Comparison of ENCODE assay signal across 18 cellular contexts in the genomic region with DNA sequence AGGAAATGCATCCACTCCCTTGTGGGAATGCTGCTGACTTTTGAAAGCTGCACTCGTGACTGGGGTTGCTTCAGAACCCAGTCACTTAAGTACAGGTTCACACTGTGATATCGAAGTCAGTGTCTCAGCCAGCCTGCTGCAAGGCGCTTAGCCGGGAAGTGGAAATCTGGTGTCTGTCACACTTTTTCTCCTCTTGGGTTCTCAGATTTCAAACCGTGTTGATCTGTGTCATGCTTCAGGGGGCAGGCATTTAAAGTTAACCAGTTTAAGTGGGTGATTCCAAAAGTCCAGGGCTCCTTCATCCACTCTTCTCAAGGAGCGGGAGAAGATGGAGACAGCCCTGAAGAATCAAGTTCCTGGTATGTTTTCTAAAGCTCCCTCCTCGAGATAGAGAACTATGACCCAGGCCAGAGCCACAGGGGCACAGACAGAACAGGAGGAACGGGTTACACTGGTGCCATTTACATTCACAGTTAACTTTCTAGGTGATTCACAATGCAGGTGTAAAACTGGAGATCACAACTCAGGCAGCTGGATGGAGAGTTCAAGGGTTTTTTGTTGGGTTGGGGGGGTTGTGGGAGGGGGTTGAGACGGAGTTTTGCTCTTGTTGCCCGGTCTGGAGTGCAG.
DNase-seq lines count a peak whose midpoint lies in the region; ATAC-seq and TF ChIP-seq lines count a peak whose summit lies in the region.
"Had no signal": no experiment of that assay in that cellular context is flagged by ENCODE, and none has a peak within 500 bp of the region (broad histone marks: within the 10 kb centered on the region; RNA-seq: fewer than 3 reads in every experiment).

No MANE protein-coding gene starts in this region.

- H3K27ac ChIP-seq in cardiac muscle cell (peak overlapping the region; percentile 22), mesendoderm (ENCODE audit: low read depth, low read length) (no peak overlapping the region)
- H3K27ac ChIP-seq: adrenal gland, BLaER1, heart right ventricle, parathyroid adenoma had no signal

- H3K79me1 ChIP-seq in mesendoderm (ENCODE audit: low read length), result no peaks in the 10 kb centered on the region

- H3K9ac ChIP-seq in mesendoderm (ENCODE audit: low read length), result no peak overlapping the region
- H3K9ac ChIP-seq: BLaER1, parathyroid adenoma had no signal

- H2BK15ac ChIP-seq in mesendoderm (replicated peaks; ENCODE audit: low read depth), result no peak overlapping the region

- no peak overlapping the region for H3K4me3 ChIP-seq in cardiac muscle cell
- H3K4me3 ChIP-seq in mesendoderm (ENCODE audit: low read length), result no peak overlapping the region
- H3K4me3 ChIP-seq: adrenal gland, BLaER1, heart right ventricle had no signal

- H3K4me2 ChIP-seq in mesendoderm (ENCODE audit: low read length), result no peak overlapping the region
- H3K4me2 ChIP-seq: BLaER1 had no signal

- ATAC-seq in Right ventricle myocardium superior (ENCODE audit: poor library complexity) (no peak), GM21576 (IDR thresholded peaks at IDR 0.05; ENCODE audit: unreplicated experiment) (no peak), HG03095 (IDR thresholded peaks at IDR 0.05; ENCODE audit: unreplicated experiment) (no peak)
- ATAC-seq: heart right ventricle had no signal

- H4K8ac ChIP-seq in mesendoderm (ENCODE audit: low read depth, low read length), result no peak overlapping the region

- H2BK120ac ChIP-seq in mesendoderm (ENCODE audit: low read depth, low read length), result no peak overlapping the region

- no peak overlapping the region for H3K18ac ChIP-seq in mesendoderm (ENCODE audit: low read length)

- H4K5ac ChIP-seq in mesendoderm (ENCODE audit: low read length), result no peak overlapping the region

- WGBS in mesendoderm (ENCODE audit: extremely low coverage, insufficient coverage, low lambda C conversion rate), result no CpG with 5 or more reads among the region's 10 CpGs

- TF ChIP-seq CTCF in cardiac muscle cell (IDR thresholded peaks at IDR 0.05; ENCODE audit: low read depth, low read length), result no peak

- intact Hi-C loops in Right ventricle myocardium superior (cut with DNase I), result no loop called here

- DNase-seq in cardiac muscle cell (ENCODE audit: low read depth in 1 of 2, low spot score in 1 of 2) (peak in 1 of 2 donors; percentile 83), Right ventricle myocardium superior (no peak), amniotic epithelial cell (ENCODE audit: low read depth) (peak; percentile 1), mesendoderm (peak; percentile 30), OCI-M2 (lab: John Stamatoyannopoulos, UW; ENCODE audit: unreplicated experiment) (no peak), NCI-H226 (no peak)
- DNase-seq: activated CD4-positive, alpha-beta T cell treated with anti-CD3 and anti-CD28 coated beads for 48 hours; activated CD8-positive, alpha-beta memory T cell treated with anti-CD3 and anti-CD28 coated beads, Interleukin-2, amount 50 U/mL, for 4 hours; GOT3; heart right ventricle; mammary epithelial cell; NCI-H146; stimulated activated CD4-positive, alpha-beta T cell treated with anti-CD3 and anti-CD28 coated beads, Interleukin-2, amount 100 ng/mL, for 48 hours had no signal

- H3K4ac ChIP-seq in mesendoderm (ENCODE audit: low read depth, low read length), result no peak overlapping the region

- H2BK5ac ChIP-seq in mesendoderm (ENCODE audit: low read length), result no peak overlapping the region

- H3K4me1 ChIP-seq in cardiac muscle cell (ENCODE audit: low read depth) (peaks cover 17% of the 10 kb centered on the region), mesendoderm (ENCODE audit: control insufficient read depth, low read depth, low read length) (no peaks in the 10 kb centered on the region)
- H3K4me1 ChIP-seq: adrenal gland, heart right ventricle, parathyroid adenoma had no signal

- no peak overlapping the region for H3K56ac ChIP-seq in mesendoderm (ENCODE audit: low read length)

- H3K79me2 ChIP-seq in mesendoderm (ENCODE audit: control insufficient read depth, insufficient read depth, low read length), result no peaks in the 10 kb centered on the region

- H3K9me3 ChIP-seq in cardiac muscle cell (ENCODE audit: low read depth), result no peaks in the 10 kb centered on the region
- H3K9me3 ChIP-seq: adrenal gland, BLaER1 had no signal

- no peaks in the 10 kb centered on the region for H3K27me3 ChIP-seq in cardiac muscle cell
- no peaks in the 10 kb centered on the region for H3K27me3 ChIP-seq in mesendoderm (ENCODE audit: insufficient read depth, low read length, poor library complexity)
- H3K27me3 ChIP-seq: adrenal gland, BLaER1, heart right ventricle had no signal

- H3K36me3 ChIP-seq in cardiac muscle cell, result no peaks in the 10 kb centered on the region
- no peaks in the 10 kb centered on the region for H3K36me3 ChIP-seq in mesendoderm (ENCODE audit: control insufficient read depth, insufficient read depth, low read length)
- H3K36me3 ChIP-seq: adrenal gland had no signal

- H2AK5ac ChIP-seq in mesendoderm (ENCODE audit: low read length), result no peak overlapping the region

- no peak overlapping the region for H3K23ac ChIP-seq in mesendoderm (ENCODE audit: low read length)

Comparison
In these comparisons a context has a peak if more than half of its experiments do, and no peak if none do; other contexts are left out.
1. DNase-seq: peak in amniotic epithelial cell (single experiment) and mesendoderm (single experiment); none in Right ventricle myocardium superior (single experiment), OCI-M2 (single experiment) and NCI-H226 (single experiment).